In the genomic region with DNA sequence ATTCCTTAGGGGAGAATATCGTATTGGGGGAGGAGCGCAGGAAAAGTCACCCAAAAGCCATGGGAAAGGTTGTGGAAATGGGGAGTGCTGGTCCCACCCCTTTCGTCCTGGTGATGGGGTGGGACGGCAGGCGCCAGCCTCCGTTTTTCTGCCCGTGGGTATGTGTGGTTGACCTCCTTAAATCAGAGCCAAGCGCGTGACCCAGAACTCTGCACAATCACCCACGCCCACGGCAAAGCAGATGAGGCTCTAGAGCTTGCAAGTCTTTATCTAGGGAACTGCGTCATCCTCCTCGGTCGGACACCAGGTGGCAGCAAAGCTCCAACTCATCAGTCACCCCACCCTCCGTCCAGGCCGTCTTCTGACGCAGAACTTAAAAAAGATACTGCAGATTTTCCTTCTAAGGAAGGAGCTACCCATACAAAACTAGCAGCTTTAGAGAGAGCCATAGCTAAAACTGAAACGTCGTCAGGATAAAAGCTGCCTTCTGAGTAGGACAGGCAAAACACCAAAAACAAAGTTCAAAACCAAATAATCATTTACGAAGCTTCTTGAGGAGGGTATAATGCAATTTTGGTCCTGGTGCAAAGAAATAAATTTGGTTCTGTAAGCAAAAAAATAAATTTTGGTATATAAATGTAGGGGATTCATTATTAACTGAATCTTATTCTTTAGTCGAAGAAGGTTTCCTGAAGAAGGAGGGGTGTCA, we compare ENCODE assay signal across 8 cellular contexts.
DNase-seq lines count a peak whose midpoint lies in the region; ATAC-seq and TF ChIP-seq lines count a peak whose summit lies in the region.

No MANE protein-coding gene starts in this region.

- POLR2A ChIA-PET in activated CD4-positive, alpha-beta memory T cell treated with anti-CD3 and anti-CD28 coated beads for 36 hours (lab: Charles Lee) = interaction anchor here (0.5 to 1.5 kb wide), 6 partner anchors 17 to 101 kb away, joined by 3 to 7 read pairs (median 3); no protein-coding TSS in a partner anchor

- peaks cover 0 to 45% (median 5%) of the 10 kb centered on the region in 10 experiments; a peak in 9 of 20 replicates for H3K4me1 ChIP-seq in BLaER1 treated with 17β-estradiol and CSF1 and Interleukin-3, amounts not matched to agents 10 nM and 100 nM
- H3K4me1 ChIP-seq in duodenal mucosa (ENCODE audit: control insufficient read depth in 1 of 2, insufficient read depth in 2 of 2, low read length in 2 of 2) (peaks cover 0 to 7% of the 10 kb centered on the region in 2 donors), lower lobe of right lung (peaks cover 10% of the 10 kb centered on the region)

- peak; percentile 83 for TF ChIP-seq CTCF in lower lobe of right lung (IDR thresholded peaks at IDR 0.05)

- H3K9me3 ChIP-seq in BLaER1 treated with 17β-estradiol and CSF1 and Interleukin-3, amounts not matched to agents 10 nM and 100 nM (replicated peaks in 1 of 11) = 0 out of 22 replicates have a peak, but pooled peaks cover 0 to 5% (median 0%) of the 10 kb centered on the region in 11 experiments
- no peaks in the 10 kb centered on the region for H3K9me3 ChIP-seq in duodenal mucosa (ENCODE audit: control insufficient read depth in 1 of 2, low read length in 2 of 2)
- no peaks in the 10 kb centered on the region for H3K9me3 ChIP-seq in lower lobe of right lung

- peak overlapping the region in 10 of 11 experiments; percentile 20 to 86 (median 38); a peak in 14 of 22 replicates for H3K4me2 ChIP-seq in BLaER1 treated with 17β-estradiol and CSF1 and Interleukin-3, amounts not matched to agents 10 nM and 100 nM

- H3K4me3 Mint-ChIP-seq in activated CD4-positive, alpha-beta memory T cell treated with anti-CD3 and anti-CD28 coated beads for 36 hours = no peak overlapping the region

- no peak overlapping the region for H3K9ac ChIP-seq in BLaER1 treated with 17β-estradiol and CSF1 and Interleukin-3, amounts not matched to agents 10 nM and 100 nM
- no peak overlapping the region for H3K9ac ChIP-seq in duodenal mucosa (ENCODE audit: low read depth in 1 of 2, low read length in 2 of 2)

- H3K27ac Mint-ChIP-seq in activated CD4-positive, alpha-beta memory T cell treated with anti-CD3 and anti-CD28 coated beads for 36 hours = peak overlapping the region; percentile 42

- H4K20me1 ChIP-seq in BLaER1 treated with 17β-estradiol and CSF1 and Interleukin-3, amounts not matched to agents 10 nM and 100 nM = no peaks in the 10 kb centered on the region

- ATAC-seq in GM19397 (IDR thresholded peaks at IDR 0.05; ENCODE audit: unreplicated experiment) (peak; percentile 89), HG03571 (IDR thresholded peaks at IDR 0.05; ENCODE audit: unreplicated experiment) (peak; percentile 88), lower lobe of right lung (peak; percentile 97 to 98)

- no peaks in the 10 kb centered on the region for H3K9me3 Mint-ChIP-seq in activated CD4-positive, alpha-beta memory T cell treated with anti-CD3 and anti-CD28 coated beads for 36 hours

- intact Hi-C loops in activated CD4-positive, alpha-beta memory T cell treated with anti-CD3 and anti-CD28 coated beads for 36 hours (cut with micrococcal nuclease) = loop anchor here (1.0 to 10.0 kb wide), 11 partner anchors 21 to 1152 kb away; partner anchors contain the start of genes BLZF1, NME7 and SFT2D2
- intact Hi-C loops in lower lobe of right lung (cut with DNase I) = no loop called here

- DNase-seq in NCI-H748 (lab: John Stamatoyannopoulos, UW; ENCODE audit: unreplicated experiment) = peak; percentile 79
- DNase-seq in activated CD4-positive, alpha-beta memory T cell treated with anti-CD3 and anti-CD28 coated beads for 36 hours = peak; percentile 92
- peak; percentile 92 for DNase-seq in lower lobe of right lung
- DNase-seq in stimulated activated CD4-positive, alpha-beta T cell treated with anti-CD3 and anti-CD28 coated beads, TNF-alpha, amount 100 ng/mL, for 48 hours (ENCODE audit: low read depth in 3 of 3) = peak; percentile 72 to 85 (median 81)

- no peaks in the 10 kb centered on the region for H3K27me3 ChIP-seq in BLaER1 treated with 17β-estradiol and CSF1 and Interleukin-3, amounts not matched to agents 10 nM and 100 nM
- no peaks in the 10 kb centered on the region for H3K27me3 ChIP-seq in duodenal mucosa (ENCODE audit: control insufficient read depth in 1 of 2, insufficient read depth in 2 of 2, low read length in 2 of 2)
- no peaks in the 10 kb centered on the region for H3K27me3 ChIP-seq in lower lobe of right lung (ENCODE audit: low read depth)

- H3K4me3 ChIP-seq in BLaER1 treated with 17β-estradiol and CSF1 and Interleukin-3, amounts not matched to agents 10 nM and 100 nM = no peak overlapping the region; a peak in 1 of 20 replicates
- H3K4me3 ChIP-seq in duodenal mucosa (ENCODE audit: low read depth in 1 of 2, low read length in 2 of 2) (peak overlapping the region; percentile 32 to 37), lower lobe of right lung (peak overlapping the region; percentile 9)

- CTCF ChIA-PET in activated CD4-positive, alpha-beta memory T cell treated with anti-CD3 and anti-CD28 coated beads for 36 hours (lab: Charles Lee) = interaction anchor here (0.6 to 6.8 kb wide), 71 partner anchors 9 to 1203 kb away, joined by 3 to 126 read pairs (median 6); partner anchors contain the start of genes BLZF1, NME7 and SFT2D2

- H3K4me1 Mint-ChIP-seq in activated CD4-positive, alpha-beta memory T cell treated with anti-CD3 and anti-CD28 coated beads for 36 hours (ENCODE audit: low read depth) = peaks cover 35% of the 10 kb centered on the region

- peak overlapping the region in 3 of 11 experiments; percentile 19 to 60 (median 48); a peak in 5 of 22 replicates for H3K27ac ChIP-seq in BLaER1 treated with 17β-estradiol and CSF1 and Interleukin-3, amounts not matched to agents 10 nM and 100 nM
- H3K27ac ChIP-seq in duodenal mucosa (ENCODE audit: low read depth, low read length) (no peak overlapping the region), lower lobe of right lung (peak overlapping the region; percentile 40)

- H3K36me3 ChIP-seq in BLaER1 treated with 17β-estradiol and CSF1 and Interleukin-3, amounts not matched to agents 10 nM and 100 nM = no peaks in the 10 kb centered on the region
- H3K36me3 ChIP-seq in duodenal mucosa (ENCODE audit: control insufficient read depth in 1 of 2, insufficient read depth in 2 of 2, low read length in 2 of 2) (no peaks in the 10 kb centered on the region), lower lobe of right lung (no peaks in the 10 kb centered on the region)

- H3K36me3 Mint-ChIP-seq in activated CD4-positive, alpha-beta memory T cell treated with anti-CD3 and anti-CD28 coated beads for 36 hours = no peaks in the 10 kb centered on the region

- H3K27me3 Mint-ChIP-seq in activated CD4-positive, alpha-beta memory T cell treated with anti-CD3 and anti-CD28 coated beads for 36 hours = no peaks in the 10 kb centered on the region

Comparison
In these comparisons a context has a peak if more than half of its experiments do, and no peak if none do; other contexts are left out.
1. H3K4me3 ChIP-seq: peak in duodenal mucosa (2 of 2) and lower lobe of right lung (single experiment); none in BLaER1 treated with 17β-estradiol and CSF1 and Interleukin-3, amounts not matched to agents 10 nM and 100 nM (0 of 10).
2. Peak in every context shown above with its lines, with median percentiles within 50 percentile points of each other: ATAC-seq and DNase-seq.